Comparison of ENCODE assay signal across 8 cellular contexts in the genomic region with DNA sequence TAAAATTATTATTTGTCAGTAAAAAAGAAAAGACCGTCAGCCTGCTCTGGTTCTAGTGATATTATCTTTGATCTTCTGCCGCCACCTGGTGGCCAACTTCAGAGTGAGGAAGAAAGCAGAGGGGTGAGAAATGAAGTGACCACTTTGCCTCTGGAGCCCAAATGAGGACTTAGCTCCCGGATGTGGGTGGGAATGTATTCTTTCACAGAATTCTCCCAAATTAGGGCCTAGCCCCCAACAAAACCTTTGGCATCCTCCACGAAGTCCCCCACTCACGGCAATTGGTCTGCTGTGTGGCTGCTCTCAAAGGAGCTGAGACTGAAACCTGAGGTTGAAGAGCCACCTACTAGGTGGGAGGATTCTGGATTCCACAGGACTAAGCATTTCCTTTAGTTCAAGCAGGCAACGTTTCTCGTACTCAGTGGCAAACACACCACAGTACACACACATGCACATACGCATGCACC. TPM values are rescaled to one million over a fixed set of nuclear protein-coding genes. Genes with fewer than 3 reads are reported as not detected.
DNase-seq lines count a peak whose midpoint lies in the region; ATAC-seq lines count a peak whose summit lies in the region.

No MANE protein-coding gene starts in this region.

- peaks cover 9% of the 10 kb centered on the region for H3K36me3 Mint-ChIP-seq in central memory CD8-positive, alpha-beta T cell (ENCODE audit: insufficient read depth)

- no peaks in the 10 kb centered on the region for H3K27me3 Mint-ChIP-seq in central memory CD8-positive, alpha-beta T cell

- peaks cover 21% of the 10 kb centered on the region for H3K4me1 Mint-ChIP-seq in central memory CD8-positive, alpha-beta T cell

- H3K9me3 Mint-ChIP-seq in central memory CD8-positive, alpha-beta T cell = no peaks in the 10 kb centered on the region

- ATAC-seq in HG02870 (IDR thresholded peaks at IDR 0.05; ENCODE audit: unreplicated experiment) (peak; percentile 30), left lobe of liver (peak; percentile 82), GM21737 (IDR thresholded peaks at IDR 0.05; ENCODE audit: unreplicated experiment) (no peak)
- ATAC-seq in activated CD4-positive, CD25-positive, alpha-beta regulatory T cell treated with anti-CD3 and anti-CD28 coated beads, Interleukin-2, amount 50 U/mL, for 24 hours = peak; percentile 58 to 60
- ATAC-seq in central memory CD8-positive, alpha-beta T cell (replicated peaks; ENCODE audit: extremely low read depth, poor library complexity, severe bottlenecking) = peak; percentile 34

- DNase-seq in GDM1 (lab: John Stamatoyannopoulos, UW) (peak; percentile 55), NCI-H226 (peak; percentile 53), left lobe of liver (ENCODE audit: low spot score) (peak; percentile 76)
- DNase-seq in central memory CD8-positive, alpha-beta T cell (ENCODE audit: low spot score in 2 of 2) = peak; percentile 67 to 72
- peak; percentile 85 to 88 for DNase-seq in stimulated activated CD4-positive, alpha-beta T cell treated with anti-CD3 and anti-CD28 coated beads, Interleukin-2, amount 100 ng/mL, for 24 hours

- peak overlapping the region; percentile 61 for H3K4me3 Mint-ChIP-seq in central memory CD8-positive, alpha-beta T cell

- H3K27ac Mint-ChIP-seq in central memory CD8-positive, alpha-beta T cell (ENCODE audit: low read depth) = peak overlapping the region; percentile 38

RNA-seq across cellular contexts. Expression of a gene that starts 4.9 kb away (rescaled TPM):
- 3.1 TPM for total RNA-seq in left lobe of liver
